In the genomic region with DNA sequence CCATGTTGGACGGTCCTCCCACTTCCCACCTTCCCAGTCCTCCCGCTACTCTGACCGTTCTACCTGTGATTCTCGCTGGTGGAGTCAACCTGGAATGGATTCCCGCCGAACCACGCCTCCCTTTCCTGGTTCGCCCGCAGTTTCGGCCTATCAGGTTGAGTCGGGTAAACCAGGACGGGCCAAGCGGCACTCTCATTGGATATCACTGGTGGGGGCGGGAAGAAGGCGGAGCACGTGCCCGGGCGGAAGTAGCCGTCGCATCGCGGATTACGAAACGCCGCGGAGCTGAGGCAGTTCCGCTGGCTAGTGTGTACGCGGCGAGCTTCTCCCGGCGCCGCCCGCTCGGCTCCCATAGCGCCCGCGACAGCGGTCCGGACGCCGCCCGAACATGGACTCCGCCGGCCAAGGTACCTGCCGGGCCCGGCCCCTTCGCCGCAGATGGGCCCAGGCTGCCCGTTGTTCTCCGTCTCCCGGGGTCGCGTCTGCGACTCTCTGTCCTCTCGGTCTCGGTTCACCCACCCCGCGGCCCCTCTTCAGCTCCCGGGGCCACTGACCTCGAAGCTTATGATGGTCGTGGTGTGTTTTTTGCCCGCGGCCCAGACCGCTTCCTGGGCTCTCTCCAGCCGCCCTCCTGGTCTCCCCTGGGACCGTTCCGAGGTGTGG, we compare ENCODE assay signal across 1 cellular context.
TF ChIP-seq lines count a peak whose summit lies in the region.

A gene (plus strand): TSS at position 293 of the 663 bp plus-strand sequence. CDS start 96 bp downstream, at position 389.

TF ChIP-seq in HepG2, 621 proteins besides CTCF, POLR2A, EP300 and RAD21 (continued from another document and continues in another):
- TF ChIP-seq ZNF569 (CRISPR knock-in tag; IDR thresholded peaks at IDR 0.05; ENCODE audit: borderline replicate concordance) (no peak; the same call in 1 of the 2 replicates), HES4 (CRISPR knock-in tag; IDR thresholded peaks at IDR 0.05; ENCODE audit: borderline replicate concordance) (peak; percentile 55; the same call in 1 of the 2 replicates), HOXA7 (CRISPR knock-in tag; IDR thresholded peaks at IDR 0.05) (no peak), SMAD1 (CRISPR knock-in tag; IDR thresholded peaks at IDR 0.05; ENCODE audit: borderline replicate concordance, low read depth) (no peak), CHD2 (IDR thresholded peaks at IDR 0.05; ENCODE audit: low read depth, low read length) (peak; percentile 88), CEBPG (CRISPR knock-in tag; IDR thresholded peaks at IDR 0.05) (peak; percentile 97), KDM4B (CRISPR knock-in tag; IDR thresholded peaks at IDR 0.05) (peak; percentile 94; the same call in 1 of the 2 replicates), ESRRA (CRISPR knock-in tag; IDR thresholded peaks at IDR 0.05; ENCODE audit: low read depth) (peak; percentile 80), ZZZ3 (CRISPR knock-in tag; IDR thresholded peaks at IDR 0.05; ENCODE audit: borderline replicate concordance) (peak; percentile 95; the same call in 1 of the 2 replicates), SAP130 (CRISPR knock-in tag; IDR thresholded peaks at IDR 0.05; ENCODE audit: low read depth) (peak; percentile 99), ZNF780A (CRISPR knock-in tag; IDR thresholded peaks at IDR 0.05) (peak; percentile 97), TBP (CRISPR knock-in tag; IDR thresholded peaks at IDR 0.05) (no peak; the same call in 1 of the 2 replicates), ZNF850 (CRISPR knock-in tag; conservative IDR thresholded peaks at IDR 0.05) (peak; percentile 96; the same call in 1 of the 2 replicates), FOXC1 (CRISPR knock-in tag; IDR thresholded peaks at IDR 0.05; ENCODE audit: borderline replicate concordance) (peak; percentile 76), PRPF4 (IDR thresholded peaks at IDR 0.05; ENCODE audit: low read depth, low read length, poor library complexity, severe bottlenecking) (no peak), FOXK2 (IDR thresholded peaks at IDR 0.05) (peak; percentile 89)
- TF ChIP-seq, protein P1, sequence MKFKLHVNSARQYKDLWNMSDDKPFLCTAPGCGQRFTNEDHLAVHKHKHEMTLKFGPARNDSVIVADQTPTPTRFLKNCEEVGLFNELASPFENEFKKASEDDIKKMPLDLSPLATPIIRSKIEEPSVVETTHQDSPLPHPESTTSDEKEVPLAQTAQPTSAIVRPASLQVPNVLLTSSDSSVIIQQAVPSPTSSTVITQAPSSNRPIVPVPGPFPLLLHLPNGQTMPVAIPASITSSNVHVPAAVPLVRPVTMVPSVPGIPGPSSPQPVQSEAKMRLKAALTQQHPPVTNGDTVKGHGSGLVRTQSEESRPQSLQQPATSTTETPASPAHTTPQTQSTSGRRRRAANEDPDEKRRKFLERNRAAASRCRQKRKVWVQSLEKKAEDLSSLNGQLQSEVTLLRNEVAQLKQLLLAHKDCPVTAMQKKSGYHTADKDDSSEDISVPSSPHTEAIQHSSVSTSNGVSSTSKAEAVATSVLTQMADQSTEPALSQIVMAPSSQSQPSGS (CRISPR knock-in tag; IDR thresholded peaks at IDR 0.05), result peak; percentile 91; the same call in 1 of the 2 replicates
- TF ChIP-seq, protein P2, sequence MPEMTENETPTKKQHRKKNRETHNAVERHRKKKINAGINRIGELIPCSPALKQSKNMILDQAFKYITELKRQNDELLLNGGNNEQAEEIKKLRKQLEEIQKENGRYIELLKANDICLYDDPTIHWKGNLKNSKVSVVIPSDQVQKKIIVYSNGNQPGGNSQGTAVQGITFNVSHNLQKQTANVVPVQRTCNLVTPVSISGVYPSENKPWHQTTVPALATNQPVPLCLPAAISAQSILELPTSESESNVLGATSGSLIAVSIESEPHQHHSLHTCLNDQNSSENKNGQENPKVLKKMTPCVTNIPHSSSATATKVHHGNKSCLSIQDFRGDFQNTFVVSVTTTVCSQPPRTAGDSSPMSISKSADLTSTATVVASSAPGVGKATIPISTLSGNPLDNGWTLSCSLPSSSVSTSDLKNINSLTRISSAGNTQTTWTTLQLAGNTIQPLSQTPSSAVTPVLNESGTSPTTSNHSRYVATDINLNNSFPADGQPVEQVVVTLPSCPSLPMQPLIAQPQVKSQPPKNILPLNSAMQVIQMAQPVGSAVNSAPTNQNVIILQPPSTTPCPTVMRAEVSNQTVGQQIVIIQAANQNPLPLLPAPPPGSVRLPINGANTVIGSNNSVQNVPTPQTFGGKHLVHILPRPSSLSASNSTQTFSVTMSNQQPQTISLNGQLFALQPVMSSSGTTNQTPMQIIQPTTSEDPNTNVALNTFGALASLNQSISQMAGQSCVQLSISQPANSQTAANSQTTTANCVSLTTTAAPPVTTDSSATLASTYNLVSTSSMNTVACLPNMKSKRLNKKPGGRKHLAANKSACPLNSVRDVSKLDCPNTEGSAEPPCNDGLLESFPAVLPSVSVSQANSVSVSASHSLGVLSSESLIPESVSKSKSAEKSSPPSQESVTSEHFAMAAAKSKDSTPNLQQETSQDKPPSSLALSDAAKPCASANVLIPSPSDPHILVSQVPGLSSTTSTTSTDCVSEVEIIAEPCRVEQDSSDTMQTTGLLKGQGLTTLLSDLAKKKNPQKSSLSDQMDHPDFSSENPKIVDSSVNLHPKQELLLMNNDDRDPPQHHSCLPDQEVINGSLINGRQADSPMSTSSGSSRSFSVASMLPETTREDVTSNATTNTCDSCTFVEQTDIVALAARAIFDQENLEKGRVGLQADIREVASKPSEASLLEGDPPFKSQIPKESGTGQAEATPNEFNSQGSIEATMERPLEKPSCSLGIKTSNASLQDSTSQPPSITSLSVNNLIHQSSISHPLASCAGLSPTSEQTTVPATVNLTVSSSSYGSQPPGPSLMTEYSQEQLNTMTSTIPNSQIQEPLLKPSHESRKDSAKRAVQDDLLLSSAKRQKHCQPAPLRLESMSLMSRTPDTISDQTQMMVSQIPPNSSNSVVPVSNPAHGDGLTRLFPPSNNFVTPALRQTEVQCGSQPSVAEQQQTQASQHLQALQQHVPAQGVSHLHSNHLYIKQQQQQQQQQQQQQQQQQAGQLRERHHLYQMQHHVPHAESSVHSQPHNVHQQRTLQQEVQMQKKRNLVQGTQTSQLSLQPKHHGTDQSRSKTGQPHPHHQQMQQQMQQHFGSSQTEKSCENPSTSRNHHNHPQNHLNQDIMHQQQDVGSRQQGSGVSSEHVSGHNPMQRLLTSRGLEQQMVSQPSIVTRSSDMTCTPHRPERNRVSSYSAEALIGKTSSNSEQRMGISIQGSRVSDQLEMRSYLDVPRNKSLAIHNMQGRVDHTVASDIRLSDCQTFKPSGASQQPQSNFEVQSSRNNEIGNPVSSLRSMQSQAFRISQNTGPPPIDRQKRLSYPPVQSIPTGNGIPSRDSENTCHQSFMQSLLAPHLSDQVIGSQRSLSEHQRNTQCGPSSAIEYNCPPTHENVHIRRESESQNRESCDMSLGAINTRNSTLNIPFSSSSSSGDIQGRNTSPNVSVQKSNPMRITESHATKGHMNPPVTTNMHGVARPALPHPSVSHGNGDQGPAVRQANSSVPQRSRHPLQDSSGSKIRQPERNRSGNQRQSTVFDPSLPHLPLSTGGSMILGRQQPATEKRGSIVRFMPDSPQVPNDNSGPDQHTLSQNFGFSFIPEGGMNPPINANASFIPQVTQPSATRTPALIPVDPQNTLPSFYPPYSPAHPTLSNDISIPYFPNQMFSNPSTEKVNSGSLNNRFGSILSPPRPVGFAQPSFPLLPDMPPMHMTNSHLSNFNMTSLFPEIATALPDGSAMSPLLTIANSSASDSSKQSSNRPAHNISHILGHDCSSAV (CRISPR knock-in tag; IDR thresholded peaks at IDR 0.05; ENCODE audit: borderline replicate concordance), result peak; percentile 80; the same call in 1 of the 2 replicates
- TF ChIP-seq, protein P3, sequence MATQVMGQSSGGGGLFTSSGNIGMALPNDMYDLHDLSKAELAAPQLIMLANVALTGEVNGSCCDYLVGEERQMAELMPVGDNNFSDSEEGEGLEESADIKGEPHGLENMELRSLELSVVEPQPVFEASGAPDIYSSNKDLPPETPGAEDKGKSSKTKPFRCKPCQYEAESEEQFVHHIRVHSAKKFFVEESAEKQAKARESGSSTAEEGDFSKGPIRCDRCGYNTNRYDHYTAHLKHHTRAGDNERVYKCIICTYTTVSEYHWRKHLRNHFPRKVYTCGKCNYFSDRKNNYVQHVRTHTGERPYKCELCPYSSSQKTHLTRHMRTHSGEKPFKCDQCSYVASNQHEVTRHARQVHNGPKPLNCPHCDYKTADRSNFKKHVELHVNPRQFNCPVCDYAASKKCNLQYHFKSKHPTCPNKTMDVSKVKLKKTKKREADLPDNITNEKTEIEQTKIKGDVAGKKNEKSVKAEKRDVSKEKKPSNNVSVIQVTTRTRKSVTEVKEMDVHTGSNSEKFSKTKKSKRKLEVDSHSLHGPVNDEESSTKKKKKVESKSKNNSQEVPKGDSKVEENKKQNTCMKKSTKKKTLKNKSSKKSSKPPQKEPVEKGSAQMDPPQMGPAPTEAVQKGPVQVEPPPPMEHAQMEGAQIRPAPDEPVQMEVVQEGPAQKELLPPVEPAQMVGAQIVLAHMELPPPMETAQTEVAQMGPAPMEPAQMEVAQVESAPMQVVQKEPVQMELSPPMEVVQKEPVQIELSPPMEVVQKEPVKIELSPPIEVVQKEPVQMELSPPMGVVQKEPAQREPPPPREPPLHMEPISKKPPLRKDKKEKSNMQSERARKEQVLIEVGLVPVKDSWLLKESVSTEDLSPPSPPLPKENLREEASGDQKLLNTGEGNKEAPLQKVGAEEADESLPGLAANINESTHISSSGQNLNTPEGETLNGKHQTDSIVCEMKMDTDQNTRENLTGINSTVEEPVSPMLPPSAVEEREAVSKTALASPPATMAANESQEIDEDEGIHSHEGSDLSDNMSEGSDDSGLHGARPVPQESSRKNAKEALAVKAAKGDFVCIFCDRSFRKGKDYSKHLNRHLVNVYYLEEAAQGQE (IDR thresholded peaks at IDR 0.05; ENCODE audit: borderline replicate concordance in 1 of 2, low read depth in 1 of 2, low read length in 2 of 2), result no peak
- TF ChIP-seq, protein P4, sequence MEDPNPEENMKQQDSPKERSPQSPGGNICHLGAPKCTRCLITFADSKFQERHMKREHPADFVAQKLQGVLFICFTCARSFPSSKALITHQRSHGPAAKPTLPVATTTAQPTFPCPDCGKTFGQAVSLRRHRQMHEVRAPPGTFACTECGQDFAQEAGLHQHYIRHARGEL (CRISPR knock-in tag; IDR thresholded peaks at IDR 0.05), result no peak
- TF ChIP-seq, protein P5, sequence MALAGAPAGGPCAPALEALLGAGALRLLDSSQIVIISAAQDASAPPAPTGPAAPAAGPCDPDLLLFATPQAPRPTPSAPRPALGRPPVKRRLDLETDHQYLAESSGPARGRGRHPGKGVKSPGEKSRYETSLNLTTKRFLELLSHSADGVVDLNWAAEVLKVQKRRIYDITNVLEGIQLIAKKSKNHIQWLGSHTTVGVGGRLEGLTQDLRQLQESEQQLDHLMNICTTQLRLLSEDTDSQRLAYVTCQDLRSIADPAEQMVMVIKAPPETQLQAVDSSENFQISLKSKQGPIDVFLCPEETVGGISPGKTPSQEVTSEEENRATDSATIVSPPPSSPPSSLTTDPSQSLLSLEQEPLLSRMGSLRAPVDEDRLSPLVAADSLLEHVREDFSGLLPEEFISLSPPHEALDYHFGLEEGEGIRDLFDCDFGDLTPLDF (CRISPR knock-in tag; IDR thresholded peaks at IDR 0.05), result peak; percentile 89
- TF ChIP-seq, protein P6, sequence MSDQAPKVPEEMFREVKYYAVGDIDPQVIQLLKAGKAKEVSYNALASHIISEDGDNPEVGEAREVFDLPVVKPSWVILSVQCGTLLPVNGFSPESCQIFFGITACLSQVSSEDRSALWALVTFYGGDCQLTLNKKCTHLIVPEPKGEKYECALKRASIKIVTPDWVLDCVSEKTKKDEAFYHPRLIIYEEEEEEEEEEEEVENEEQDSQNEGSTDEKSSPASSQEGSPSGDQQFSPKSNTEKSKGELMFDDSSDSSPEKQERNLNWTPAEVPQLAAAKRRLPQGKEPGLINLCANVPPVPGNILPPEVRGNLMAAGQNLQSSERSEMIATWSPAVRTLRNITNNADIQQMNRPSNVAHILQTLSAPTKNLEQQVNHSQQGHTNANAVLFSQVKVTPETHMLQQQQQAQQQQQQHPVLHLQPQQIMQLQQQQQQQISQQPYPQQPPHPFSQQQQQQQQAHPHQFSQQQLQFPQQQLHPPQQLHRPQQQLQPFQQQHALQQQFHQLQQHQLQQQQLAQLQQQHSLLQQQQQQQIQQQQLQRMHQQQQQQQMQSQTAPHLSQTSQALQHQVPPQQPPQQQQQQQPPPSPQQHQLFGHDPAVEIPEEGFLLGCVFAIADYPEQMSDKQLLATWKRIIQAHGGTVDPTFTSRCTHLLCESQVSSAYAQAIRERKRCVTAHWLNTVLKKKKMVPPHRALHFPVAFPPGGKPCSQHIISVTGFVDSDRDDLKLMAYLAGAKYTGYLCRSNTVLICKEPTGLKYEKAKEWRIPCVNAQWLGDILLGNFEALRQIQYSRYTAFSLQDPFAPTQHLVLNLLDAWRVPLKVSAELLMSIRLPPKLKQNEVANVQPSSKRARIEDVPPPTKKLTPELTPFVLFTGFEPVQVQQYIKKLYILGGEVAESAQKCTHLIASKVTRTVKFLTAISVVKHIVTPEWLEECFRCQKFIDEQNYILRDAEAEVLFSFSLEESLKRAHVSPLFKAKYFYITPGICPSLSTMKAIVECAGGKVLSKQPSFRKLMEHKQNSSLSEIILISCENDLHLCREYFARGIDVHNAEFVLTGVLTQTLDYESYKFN (CRISPR knock-in tag; conservative IDR thresholded peaks at IDR 0.05), result peak; percentile 60
- TF ChIP-seq, protein P7, sequence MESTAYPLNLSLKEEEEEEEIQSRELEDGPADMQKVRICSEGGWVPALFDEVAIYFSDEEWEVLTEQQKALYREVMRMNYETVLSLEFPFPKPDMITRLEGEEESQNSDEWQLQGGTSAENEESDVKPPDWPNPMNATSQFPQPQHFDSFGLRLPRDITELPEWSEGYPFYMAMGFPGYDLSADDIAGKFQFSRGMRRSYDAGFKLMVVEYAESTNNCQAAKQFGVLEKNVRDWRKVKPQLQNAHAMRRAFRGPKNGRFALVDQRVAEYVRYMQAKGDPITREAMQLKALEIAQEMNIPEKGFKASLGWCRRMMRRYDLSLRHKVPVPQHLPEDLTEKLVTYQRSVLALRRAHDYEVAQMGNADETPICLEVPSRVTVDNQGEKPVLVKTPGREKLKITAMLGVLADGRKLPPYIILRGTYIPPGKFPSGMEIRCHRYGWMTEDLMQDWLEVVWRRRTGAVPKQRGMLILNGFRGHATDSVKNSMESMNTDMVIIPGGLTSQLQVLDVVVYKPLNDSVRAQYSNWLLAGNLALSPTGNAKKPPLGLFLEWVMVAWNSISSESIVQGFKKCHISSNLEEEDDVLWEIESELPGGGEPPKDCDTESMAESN (CRISPR knock-in tag; conservative IDR thresholded peaks at IDR 0.05), result peak; percentile 95
- TF ChIP-seq, protein P8, sequence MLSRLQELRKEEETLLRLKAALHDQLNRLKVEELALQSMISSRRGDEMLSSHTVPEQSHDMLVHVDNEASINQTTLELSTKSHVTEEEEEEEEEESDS (CRISPR knock-in tag; IDR thresholded peaks at IDR 0.05; ENCODE audit: borderline replicate concordance), result peak; percentile 95
- TF ChIP-seq, protein P9, sequence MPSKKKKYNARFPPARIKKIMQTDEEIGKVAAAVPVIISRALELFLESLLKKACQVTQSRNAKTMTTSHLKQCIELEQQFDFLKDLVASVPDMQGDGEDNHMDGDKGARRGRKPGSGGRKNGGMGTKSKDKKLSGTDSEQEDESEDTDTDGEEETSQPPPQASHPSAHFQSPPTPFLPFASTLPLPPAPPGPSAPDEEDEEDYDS (CRISPR knock-in tag; IDR thresholded peaks at IDR 0.05), result peak; percentile 98
